In genomic region chr22:19455585-19456370, GRCh38 we compare ENCODE assay signal across 1 cellular context.
TF ChIP-seq lines count a peak whose summit lies in the region.

No MANE protein-coding gene starts in this region.

TF ChIP-seq in K562, 482 proteins besides CTCF, POLR2A, EP300 and RAD21:
- peak; percentile 10 for TF ChIP-seq ZNF699 (CRISPR knock-in tag; IDR thresholded peaks at IDR 0.05; ENCODE audit: insufficient replicate concordance)
- peak; percentile 32 for TF ChIP-seq CHD1 (IDR thresholded peaks at IDR 0.05; ENCODE audit: low read length)
- TF ChIP-seq STAT6 (CRISPR knock-in tag; IDR thresholded peaks at IDR 0.05) = peak; percentile 81; the same call in 1 of the 2 replicates
- no peak for TF ChIP-seq FIP1L1 (IDR thresholded peaks at IDR 0.05; ENCODE audit: low read depth, low read length, poor library complexity, severe bottlenecking)
- TF ChIP-seq DNMT1 (IDR thresholded peaks at IDR 0.05) = no peak
- TF ChIP-seq KLF1 (tag; IDR thresholded peaks at IDR 0.05) = 0 out of 2 replicates have a peak, but pooled peaks have one; percentile 57
- TF ChIP-seq ATF7 (IDR thresholded peaks at IDR 0.05) = no peak
- 0 out of 2 replicates have a peak, but pooled peaks have one; percentile 25 for TF ChIP-seq RREB1 (CRISPR knock-in tag; IDR thresholded peaks at IDR 0.05)
- TF ChIP-seq, protein P1, sequence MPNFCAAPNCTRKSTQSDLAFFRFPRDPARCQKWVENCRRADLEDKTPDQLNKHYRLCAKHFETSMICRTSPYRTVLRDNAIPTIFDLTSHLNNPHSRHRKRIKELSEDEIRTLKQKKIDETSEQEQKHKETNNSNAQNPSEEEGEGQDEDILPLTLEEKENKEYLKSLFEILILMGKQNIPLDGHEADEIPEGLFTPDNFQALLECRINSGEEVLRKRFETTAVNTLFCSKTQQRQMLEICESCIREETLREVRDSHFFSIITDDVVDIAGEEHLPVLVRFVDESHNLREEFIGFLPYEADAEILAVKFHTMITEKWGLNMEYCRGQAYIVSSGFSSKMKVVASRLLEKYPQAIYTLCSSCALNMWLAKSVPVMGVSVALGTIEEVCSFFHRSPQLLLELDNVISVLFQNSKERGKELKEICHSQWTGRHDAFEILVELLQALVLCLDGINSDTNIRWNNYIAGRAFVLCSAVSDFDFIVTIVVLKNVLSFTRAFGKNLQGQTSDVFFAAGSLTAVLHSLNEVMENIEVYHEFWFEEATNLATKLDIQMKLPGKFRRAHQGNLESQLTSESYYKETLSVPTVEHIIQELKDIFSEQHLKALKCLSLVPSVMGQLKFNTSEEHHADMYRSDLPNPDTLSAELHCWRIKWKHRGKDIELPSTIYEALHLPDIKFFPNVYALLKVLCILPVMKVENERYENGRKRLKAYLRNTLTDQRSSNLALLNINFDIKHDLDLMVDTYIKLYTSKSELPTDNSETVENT (CRISPR knock-in tag; IDR thresholded peaks at IDR 0.05) = 0 out of 2 replicates have a peak, but pooled peaks have one; percentile 38
- TF ChIP-seq ZNF324 (CRISPR knock-in tag; IDR thresholded peaks at IDR 0.05) = no peak
- no peak for TF ChIP-seq HNRNPLL (IDR thresholded peaks at IDR 0.05; ENCODE audit: low read depth, low read length, poor library complexity, severe bottlenecking)
- no peak for TF ChIP-seq ELF1 (tag; IDR thresholded peaks at IDR 0.05)
- TF ChIP-seq KAT2B (IDR thresholded peaks at IDR 0.05; ENCODE audit: low read depth, low read length) = peak; percentile 30
- TF ChIP-seq, protein P2, sequence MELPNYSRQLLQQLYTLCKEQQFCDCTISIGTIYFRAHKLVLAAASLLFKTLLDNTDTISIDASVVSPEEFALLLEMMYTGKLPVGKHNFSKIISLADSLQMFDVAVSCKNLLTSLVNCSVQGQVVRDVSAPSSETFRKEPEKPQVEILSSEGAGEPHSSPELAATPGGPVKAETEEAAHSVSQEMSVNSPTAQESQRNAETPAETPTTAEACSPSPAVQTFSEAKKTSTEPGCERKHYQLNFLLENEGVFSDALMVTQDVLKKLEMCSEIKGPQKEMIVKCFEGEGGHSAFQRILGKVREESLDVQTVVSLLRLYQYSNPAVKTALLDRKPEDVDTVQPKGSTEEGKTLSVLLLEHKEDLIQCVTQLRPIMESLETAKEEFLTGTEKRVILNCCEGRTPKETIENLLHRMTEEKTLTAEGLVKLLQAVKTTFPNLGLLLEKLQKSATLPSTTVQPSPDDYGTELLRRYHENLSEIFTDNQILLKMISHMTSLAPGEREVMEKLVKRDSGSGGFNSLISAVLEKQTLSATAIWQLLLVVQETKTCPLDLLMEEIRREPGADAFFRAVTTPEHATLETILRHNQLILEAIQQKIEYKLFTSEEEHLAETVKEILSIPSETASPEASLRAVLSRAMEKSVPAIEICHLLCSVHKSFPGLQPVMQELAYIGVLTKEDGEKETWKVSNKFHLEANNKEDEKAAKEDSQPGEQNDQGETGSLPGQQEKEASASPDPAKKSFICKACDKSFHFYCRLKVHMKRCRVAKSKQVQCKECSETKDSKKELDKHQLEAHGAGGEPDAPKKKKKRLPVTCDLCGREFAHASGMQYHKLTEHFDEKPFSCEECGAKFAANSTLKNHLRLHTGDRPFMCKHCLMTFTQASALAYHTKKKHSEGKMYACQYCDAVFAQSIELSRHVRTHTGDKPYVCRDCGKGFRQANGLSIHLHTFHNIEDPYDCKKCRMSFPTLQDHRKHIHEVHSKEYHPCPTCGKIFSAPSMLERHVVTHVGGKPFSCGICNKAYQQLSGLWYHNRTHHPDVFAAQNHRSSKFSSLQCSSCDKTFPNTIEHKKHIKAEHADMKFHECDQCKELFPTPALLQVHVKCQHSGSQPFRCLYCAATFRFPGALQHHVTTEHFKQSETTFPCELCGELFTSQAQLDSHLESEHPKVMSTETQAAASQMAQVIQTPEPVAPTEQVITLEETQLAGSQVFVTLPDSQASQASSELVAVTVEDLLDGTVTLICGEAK (IDR thresholded peaks at IDR 0.05) = no peak
- TF ChIP-seq, protein P2 (CRISPR knock-in tag; IDR thresholded peaks at IDR 0.05) = peak; percentile 50; the same call in 1 of the 2 replicates
- TF ChIP-seq, protein P3, sequence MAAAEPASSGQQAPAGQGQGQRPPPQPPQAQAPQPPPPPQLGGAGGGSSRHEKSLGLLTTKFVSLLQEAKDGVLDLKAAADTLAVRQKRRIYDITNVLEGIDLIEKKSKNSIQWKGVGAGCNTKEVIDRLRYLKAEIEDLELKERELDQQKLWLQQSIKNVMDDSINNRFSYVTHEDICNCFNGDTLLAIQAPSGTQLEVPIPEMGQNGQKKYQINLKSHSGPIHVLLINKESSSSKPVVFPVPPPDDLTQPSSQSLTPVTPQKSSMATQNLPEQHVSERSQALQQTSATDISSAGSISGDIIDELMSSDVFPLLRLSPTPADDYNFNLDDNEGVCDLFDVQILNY (CRISPR knock-in tag; IDR thresholded peaks at IDR 0.05) = 0 out of 2 replicates have a peak, but pooled peaks have one; percentile 29
- no peak for TF ChIP-seq ZNF347 (CRISPR knock-in tag; IDR thresholded peaks at IDR 0.05; ENCODE audit: low read depth)
